Comparison of ENCODE assay signal across 31 cellular contexts in the genomic region with DNA sequence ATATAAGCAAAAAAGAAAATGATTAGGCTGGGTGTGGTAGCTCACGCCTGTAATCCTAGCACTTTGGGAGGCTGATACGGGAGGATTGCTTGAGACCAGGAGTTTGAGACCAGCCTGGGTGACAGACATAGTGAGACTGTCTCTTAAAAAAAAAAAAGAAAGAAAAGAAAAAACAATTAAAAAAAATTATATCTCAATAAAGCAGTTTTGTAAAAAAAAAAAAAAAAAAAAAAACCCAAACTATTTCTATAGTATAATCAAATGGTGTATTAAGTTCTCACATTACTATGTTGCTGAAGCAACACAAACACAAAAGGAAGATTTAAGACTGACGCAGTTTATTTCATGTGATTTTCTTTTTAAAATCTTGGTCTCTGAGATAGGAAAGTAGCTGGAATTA.
"Had no signal": no experiment of that assay in that cellular context is flagged by ENCODE, and none has a peak within 500 bp of the region (broad histone marks: within the 10 kb centered on the region; RNA-seq: fewer than 3 reads in every experiment).

No MANE protein-coding gene starts in this region.

- H3K27ac ChIP-seq: brain microvascular endothelial cell, SJCRH30, SK-N-MC had no signal

- H3K4me1 ChIP-seq: SJCRH30 had no signal

- H3K27me3 ChIP-seq: brain microvascular endothelial cell, SJCRH30 had no signal

- H3K36me3 ChIP-seq: brain microvascular endothelial cell, SJCRH30 had no signal

- DNase-seq: activated B cell treated with CpG ODN at 0.5 μM for 24 hours; activated CD4-positive, alpha-beta memory T cell treated with anti-CD3 and anti-CD28 coated beads, Interleukin-2, amount 10 ng/mL, durations not matched to agents 7 days and 5 days; activated CD4-positive, alpha-beta T cell treated with anti-CD3 and anti-CD28 coated beads for 48 hours; activated CD4-positive, CD25-positive, alpha-beta regulatory T cell treated with anti-CD3 and anti-CD28 coated beads, Interleukin-2, amount 50 U/mL, for 72 hours; activated CD8-positive, alpha-beta memory T cell treated with anti-CD3 and anti-CD28 coated beads for 24 hours; activated CD8-positive, alpha-beta memory T cell treated with anti-CD3 and anti-CD28 coated beads, Interleukin-2, amount 10 ng/mL, durations not matched to agents 7 days and 5 days; activated CD8-positive, alpha-beta memory T cell treated with anti-CD3 and anti-CD28 coated beads, Interleukin-2, amount 50 U/mL, for 48 hours; activated effector memory CD4-positive, alpha-beta T cell treated with anti-CD3 and anti-CD28 coated beads, Interleukin-2, amount 50 U/mL, for 16 hours; activated naive CD4-positive, alpha-beta T cell; activated naive CD4-positive, alpha-beta T cell treated with anti-CD3 and anti-CD28 coated beads, Interleukin-2, amount 50 U/mL, for 16 hours; activated naive CD8-positive, alpha-beta T cell treated with anti-CD3 and anti-CD28 coated beads for 36 hours; activated T-cell treated with anti-CD3 and anti-CD28 coated beads, Interleukin-2, amount 50 U/mL, for 72 hours; amniotic stem cell; aorta; brain microvascular endothelial cell; central memory CD4-positive, alpha-beta T cell; NCI-H1105; NCI-H1436 treated with DMSO at 0.1 percent for 48 hours; NCI-H187; NCI-H2029 treated with DMSO at 0.1 percent for 48 hours; NCI-H2107; NCI-H2171; NCI-H510A; NCI-H526; NCI-H748 treated with DMSO at 0.1 percent for 48 hours; NK-92 treated with Interleukin-12 subunit alpha and Interleukin-12 subunit beta, amount 100 ng/mL, for 24 hours; SHP77; SJCRH30 had no signal

- H3K9me3 ChIP-seq: SJCRH30 had no signal

- ATAC-seq: activated CD8-positive, alpha-beta memory T cell treated with anti-CD3 and anti-CD28 coated beads, Interleukin-2, amount 10 ng/mL, durations not matched to agents 7 days and 5 days; activated T-cell treated with anti-CD3 and anti-CD28 coated beads, Interleukin-2, amount 50 U/mL, for 72 hours; activated T-helper 17 cell treated with anti-CD3 and anti-CD28 coated beads, Interleukin-2, amount 50 U/mL, for 72 hours had no signal

- FAIRE-seq: TTC549 had no signal

- H3K4me3 ChIP-seq: SJCRH30, SK-N-MC had no signal
